In genomic region chr6:125918681-125919566, GRCh38 we compare ENCODE assay signal across 8 cellular contexts. TPM values are rescaled to one million over a fixed set of nuclear protein-coding genes. Genes with fewer than 3 reads are reported as not detected.
DNase-seq lines count a peak whose midpoint lies in the region; ATAC-seq and TF ChIP-seq lines count a peak whose summit lies in the region.

No MANE protein-coding gene starts in this region.

- WGBS in adipose tissue, 3 donors: 15 to 38% (median 19%) methylated on average over 13 of the region's 13 CpGs
- 8 to 19% (median 11%) methylated on average over 13 of the region's 13 CpGs for WGBS in spleen, 5 donors

- peak in 4 of 10 experiments; percentile 5 to 31 (median 15) for DNase-seq in CD4-positive, alpha-beta T cell
- peak; percentile 55 for DNase-seq in NOMO-1 treated with dmso at 0.1 percent for 144 hours (lab: John Stamatoyannopoulos, UW; ENCODE audit: unreplicated experiment)
- peak; percentile 45 for DNase-seq in hepatic stellate cell (ENCODE audit: low spot score)
- no peak for DNase-seq in spleen
- DNase-seq in NCI-H345 (lab: John Stamatoyannopoulos, UW): no peak

- H3K36me3 Mint-ChIP-seq in CD4-positive, alpha-beta T cell (ENCODE audit: low read depth): peaks cover 83% of the 10 kb centered on the region

- no peaks in the 10 kb centered on the region for H3K9me3 ChIP-seq in CD4-positive, alpha-beta T cell (ENCODE audit: control insufficient read depth, low read length)
- H3K9me3 ChIP-seq in spleen: no peaks in the 10 kb centered on the region

- H3K4me3 Mint-ChIP-seq in CD4-positive, alpha-beta T cell: peak overlapping the region; percentile 79

- peak; percentile 95 for ATAC-seq in CD4-positive, alpha-beta T cell (ENCODE audit: poor library complexity)
- ATAC-seq in HG03159 (IDR thresholded peaks at IDR 0.05; ENCODE audit: unreplicated experiment): peak; percentile 96

- no peaks in the 10 kb centered on the region for H3K27me3 Mint-ChIP-seq in CD4-positive, alpha-beta T cell

- peak overlapping the region; percentile 36 for H3K27ac ChIP-seq in CD4-positive, alpha-beta T cell (ENCODE audit: low read depth, low read length)
- H3K27ac ChIP-seq in adipose tissue (ENCODE audit: low read depth, low read length): peak overlapping the region; percentile 77
- H3K27ac ChIP-seq in spleen: peak overlapping the region; percentile 49 to 86 (median 78)

- peak overlapping the region in 6 of 8 donors; percentile 6 to 57 (median 18) for H3K4me3 ChIP-seq in spleen

- H3K27me3 ChIP-seq in CD4-positive, alpha-beta T cell (ENCODE audit: control insufficient read depth, insufficient read depth, low read length): no peaks in the 10 kb centered on the region
- H3K27me3 ChIP-seq in spleen (replicated peaks in 1 of 7): no peaks in the 10 kb centered on the region

- peaks cover 33% of the 10 kb centered on the region for H3K4me1 Mint-ChIP-seq in CD4-positive, alpha-beta T cell (ENCODE audit: low read depth)

- H3K9me3 Mint-ChIP-seq in CD4-positive, alpha-beta T cell: no peaks in the 10 kb centered on the region

- intact Hi-C loops in CD4-positive, alpha-beta T cell (cut with DNase I, micrococcal nuclease): loop anchor here in 1 of 2 experiments (5.0 kb wide), 2 partner anchors 38 to 127 kb away; partner anchors contain the start of genes HINT3 and NCOA7
- intact Hi-C loops in spleen (cut with DNase I; ENCODE audit: low total_unique reads): no loop called here

- TF ChIP-seq POLR2A in GM19193 (IDR thresholded peaks at IDR 0.05; ENCODE audit: extremely low read depth, insufficient read depth, insufficient read length): peak; percentile 44
- TF ChIP-seq POLR2A in spleen (IDR thresholded peaks at IDR 0.05): peak in 1 of 3 donors; percentile 17

- no peak for TF ChIP-seq CTCF in CD4-positive, alpha-beta T cell (IDR thresholded peaks at IDR 0.05)
- TF ChIP-seq CTCF in spleen (IDR thresholded peaks at IDR 0.05 in 8 of 11, conservative IDR thresholded peaks at IDR 0.05 in 3 of 11): no peak

- POLR2A ChIA-PET in CD4-positive, alpha-beta T cell (lab: Charles Lee): interaction anchor here (0.7 to 5.2 kb wide), 6 partner anchors 11 to 138 kb away, joined by 4 to 40 read pairs (median 6); partner anchors contain the start of genes HINT3, NCOA7 and TRMT11

- H3K36me3 ChIP-seq in spleen: peaks cover 4 to 76% (median 51%) of the 10 kb centered on the region in 6 donors

- CTCF ChIA-PET in CD4-positive, alpha-beta T cell (lab: Charles Lee): interaction anchor here (3.6 kb wide), 1 partner anchor 37 kb away, joined by 18 read pairs; the partner anchor contains the start of gene HINT3

- H3K4me1 ChIP-seq in spleen: peaks cover 5 to 53% (median 34%) of the 10 kb centered on the region in 6 donors

- H3K27ac Mint-ChIP-seq in CD4-positive, alpha-beta T cell: peak overlapping the region; percentile 84

RNA-seq across cellular contexts. Expression of gene HINT3, which starts 37.6 kb away (rescaled TPM):
- 10 to 100 TPM; 10.4 TPM for total RNA-seq in CD4-positive, alpha-beta T cell
- 10 to 100 TPM in 2 of 3 donors, 1 to 10 TPM in 1; 9.5 to 13.8 (median 11.8) TPM for polyA plus RNA-seq in adipose tissue
- 10 to 100 TPM; 13.4 to 18.6 (median 16.0) TPM for total RNA-seq in spleen
- polyA plus RNA-seq in spleen: 1 to 10 TPM; 5.0 to 8.5 (median 6.3) TPM

Comparison
In these comparisons a context has a peak if more than half of its experiments do, and no peak if none do; other contexts are left out.
1. DNase-seq: peak in NOMO-1 treated with dmso at 0.1 percent for 144 hours (single experiment) and hepatic stellate cell (single experiment); none in spleen (single experiment) and NCI-H345 (single experiment).
2. Peak in every context shown above with its lines, with median percentiles within 50 percentile points of each other: H3K27ac ChIP-seq.